Comparison of ENCODE assay signal across 13 cellular contexts in genomic region chr10:6065845-6066244, GRCh38. TPM values are rescaled to one million over a fixed set of nuclear protein-coding genes. Genes with fewer than 3 reads are reported as not detected.
DNase-seq lines count a peak whose midpoint lies in the region; ATAC-seq lines count a peak whose summit lies in the region.
"Had no signal": no experiment of that assay in that cellular context is flagged by ENCODE, and none has a peak within 500 bp of the region (broad histone marks: within the 10 kb centered on the region; RNA-seq: fewer than 3 reads in every experiment).

No MANE protein-coding gene starts in this region.

- H3K9me3 ChIP-seq in right cardiac atrium (ENCODE audit: control insufficient read depth, low read length) = no peaks in the 10 kb centered on the region
- H3K9me3 ChIP-seq in subcutaneous abdominal adipose tissue (ENCODE audit: control insufficient read depth in 5 of 5, low read length in 5 of 5) = no peaks in the 10 kb centered on the region

- H3K27ac ChIP-seq in right cardiac atrium (ENCODE audit: low read length) = peak overlapping the region; percentile 79
- peak overlapping the region; percentile 46 for H3K27ac ChIP-seq in subcutaneous abdominal adipose tissue (ENCODE audit: low read depth, low read length)

- H3K27me3 ChIP-seq in right cardiac atrium (ENCODE audit: control insufficient read depth, insufficient read depth) (no peaks in the 10 kb centered on the region), subcutaneous abdominal adipose tissue (ENCODE audit: control insufficient read depth in 5 of 5, insufficient read depth in 4 of 5, low read length in 5 of 5) (no peaks in the 10 kb centered on the region)

- peaks cover 2% of the 10 kb centered on the region for H3K27me3 Mint-ChIP-seq in activated CD4-positive, alpha-beta T cell treated with anti-CD3 and anti-CD28 coated beads, Interleukin-2, amount 10 ng/mL, durations not matched to agents 24 days and 14 days
- no peaks in the 10 kb centered on the region for H3K27me3 Mint-ChIP-seq in activated T-cell treated with anti-CD3 and anti-CD28 coated beads, Interleukin-2, amount 50 U/mL, for 72 hours (ENCODE audit: low read depth)

- peak overlapping the region; percentile 74 for H3K27ac Mint-ChIP-seq in activated CD4-positive, alpha-beta T cell treated with anti-CD3 and anti-CD28 coated beads, Interleukin-2, amount 10 ng/mL, durations not matched to agents 24 days and 14 days
- peak overlapping the region; percentile 90 for H3K27ac Mint-ChIP-seq in activated T-cell treated with anti-CD3 and anti-CD28 coated beads, Interleukin-2, amount 50 U/mL, for 72 hours

- DNase-seq in activated CD4-positive, alpha-beta T cell treated with anti-CD3 and anti-CD28 coated beads, Interleukin-2, amount 10 ng/mL, durations not matched to agents 24 days and 14 days = no peak
- DNase-seq in activated CD4-positive, alpha-beta T cell treated with anti-CD3 and anti-CD28 coated beads, Interleukin-2, amount 50 U/mL, for 4 hours = no peak
- DNase-seq in activated T-cell treated with anti-CD3 and anti-CD28 coated beads, Interleukin-2, amount 50 U/mL, for 72 hours = no peak
- DNase-seq in right cardiac atrium (peak in 1 of 3 donors; percentile 62), foreskin melanocyte (no peak), NCI-H2107 treated with DMSO at 0.1 percent for 48 hours (lab: John Stamatoyannopoulos, UW; ENCODE audit: unreplicated experiment) (no peak)
- DNase-seq: NCI-H1092, PC-3, small intestine had no signal

- peak overlapping the region in 1 of 5 donors; percentile 2 for H3K9ac ChIP-seq in subcutaneous abdominal adipose tissue (ENCODE audit: low read length in 5 of 5)

- H3K36me3 Mint-ChIP-seq in activated CD4-positive, alpha-beta T cell treated with anti-CD3 and anti-CD28 coated beads, Interleukin-2, amount 10 ng/mL, durations not matched to agents 24 days and 14 days (ENCODE audit: low read depth) = peaks cover 15% of the 10 kb centered on the region
- H3K36me3 Mint-ChIP-seq in activated T-cell treated with anti-CD3 and anti-CD28 coated beads, Interleukin-2, amount 50 U/mL, for 72 hours (ENCODE audit: insufficient read depth in 2 of 2) = peaks cover 10 to 16% of the 10 kb centered on the region in 2 donors

- 32% methylated on average over 4 of the region's 4 CpGs for WGBS in right cardiac atrium

- H3K4me3 Mint-ChIP-seq in activated CD4-positive, alpha-beta T cell treated with anti-CD3 and anti-CD28 coated beads, Interleukin-2, amount 10 ng/mL, durations not matched to agents 24 days and 14 days = peak overlapping the region; percentile 22
- H3K4me3 Mint-ChIP-seq in activated T-cell treated with anti-CD3 and anti-CD28 coated beads, Interleukin-2, amount 50 U/mL, for 72 hours = peak overlapping the region; percentile 53 to 79

- H3K4me1 ChIP-seq in right cardiac atrium (ENCODE audit: control insufficient read depth, insufficient read depth, low read length) (peaks cover 7% of the 10 kb centered on the region), subcutaneous abdominal adipose tissue (ENCODE audit: control insufficient read depth in 5 of 5, insufficient read depth in 5 of 5, low read length in 5 of 5) (peaks cover 4 to 50% (median 38%) of the 10 kb centered on the region in 5 donors)

- H3K9me3 Mint-ChIP-seq in activated CD4-positive, alpha-beta T cell treated with anti-CD3 and anti-CD28 coated beads, Interleukin-2, amount 10 ng/mL, durations not matched to agents 24 days and 14 days = no peaks in the 10 kb centered on the region
- H3K9me3 Mint-ChIP-seq in activated T-cell treated with anti-CD3 and anti-CD28 coated beads, Interleukin-2, amount 50 U/mL, for 72 hours = peaks cover 0 to 3% of the 10 kb centered on the region in 2 donors

- H3K4me3 ChIP-seq in right cardiac atrium (ENCODE audit: low read length) (no peak overlapping the region), subcutaneous abdominal adipose tissue (ENCODE audit: low read depth in 1 of 5, low read length in 5 of 5) (no peak overlapping the region)

- H3K4me1 Mint-ChIP-seq in activated CD4-positive, alpha-beta T cell treated with anti-CD3 and anti-CD28 coated beads, Interleukin-2, amount 10 ng/mL, durations not matched to agents 24 days and 14 days = peaks cover 73% of the 10 kb centered on the region
- H3K4me1 Mint-ChIP-seq in activated T-cell treated with anti-CD3 and anti-CD28 coated beads, Interleukin-2, amount 50 U/mL, for 72 hours (ENCODE audit: low read depth) = peaks cover 75% of the 10 kb centered on the region

- intact Hi-C loops in activated CD4-positive, alpha-beta T cell treated with anti-CD3 and anti-CD28 coated beads, Interleukin-2, amount 10 ng/mL, durations not matched to agents 24 days and 14 days (cut with micrococcal nuclease) = no loop called here
- intact Hi-C loops in right cardiac atrium (cut with DNase I) = no loop called here

- H3K36me3 ChIP-seq in subcutaneous abdominal adipose tissue (ENCODE audit: control insufficient read depth in 5 of 5, insufficient read depth in 5 of 5, low read length in 5 of 5) = no peaks in the 10 kb centered on the region

- ATAC-seq in activated T-cell treated with anti-CD3 and anti-CD28 coated beads, Interleukin-2, amount 50 U/mL, for 72 hours (replicated peaks in 1 of 2) = peak in 1 of 2 donors; percentile 3
- ATAC-seq in right cardiac atrium = peak; percentile 87 to 88
- ATAC-seq in HG02938 (IDR thresholded peaks at IDR 0.05; ENCODE audit: unreplicated experiment) = no peak
- ATAC-seq: HCT116, PC-3 had no signal

RNA-seq across cellular contexts. Expression of gene IL2RA, which starts 3.7 kb away (rescaled TPM):
- 965 and 989 TPM in 2 replicates for total RNA-seq in activated CD4-positive, alpha-beta T cell treated with anti-CD3 and anti-CD28 coated beads, Interleukin-2, amount 10 ng/mL, durations not matched to agents 24 days and 14 days
- 1,000 to 10,000 TPM in 1 of 2 donors, 100 to 1,000 TPM in 1; 848 to 1,110 TPM for total RNA-seq in activated T-cell treated with anti-CD3 and anti-CD28 coated beads, Interleukin-2, amount 50 U/mL, for 72 hours
- 1 to 10 TPM in 1 of 4 donors, under 1 TPM in 3; 0.71 to 1.3 (median 0.82) TPM for total RNA-seq in right cardiac atrium
- 0.18 TPM for polyA plus RNA-seq in right cardiac atrium
- total RNA-seq: A673, PC-3 had no signal

RNA-seq across cellular contexts. Expression of gene RBM17, which starts 23.0 kb away (rescaled TPM):
- 258 and 262 TPM in 2 replicates for total RNA-seq in activated CD4-positive, alpha-beta T cell treated with anti-CD3 and anti-CD28 coated beads, Interleukin-2, amount 10 ng/mL, durations not matched to agents 24 days and 14 days
- 100 to 1,000 TPM; 156 to 200 TPM for total RNA-seq in activated T-cell treated with anti-CD3 and anti-CD28 coated beads, Interleukin-2, amount 50 U/mL, for 72 hours
- total RNA-seq in right cardiac atrium = 10 to 100 TPM; 51.6 to 66.5 (median 57.1) TPM
- polyA plus RNA-seq in right cardiac atrium = 51.0 TPM

Comparison
In these comparisons a context has a peak if more than half of its experiments do, and no peak if none do; other contexts are left out.
1. RNA of gene IL2RA, which starts 3.7 kb away (total RNA-seq): 848 to 1,110 TPM in activated T-cell treated with anti-CD3 and anti-CD28 coated beads, Interleukin-2, amount 50 U/mL, for 72 hours and 965 to 989 TPM in activated CD4-positive, alpha-beta T cell treated with anti-CD3 and anti-CD28 coated beads, Interleukin-2, amount 10 ng/mL, durations not matched to agents 24 days and 14 days; 0.71 to 1.3 TPM in right cardiac atrium; every median in the first group is over 100 times any median in the second.